ENCODE assay signal across 20 cellular contexts in genomic region chr2:54473876-54474275, GRCh38. TPM values are rescaled to one million over a fixed set of nuclear protein-coding genes. Genes with fewer than 3 reads are reported as not detected.
DNase-seq lines count a peak whose midpoint lies in the region; ATAC-seq and TF ChIP-seq lines count a peak whose summit lies in the region.
"Had no signal": no experiment of that assay in that cellular context is flagged by ENCODE, and none has a peak within 500 bp of the region (broad histone marks: within the 10 kb centered on the region; RNA-seq: fewer than 3 reads in every experiment).

No MANE protein-coding gene starts in this region.

- H3K4me1 Mint-ChIP-seq in stimulated activated memory B cell treated with anti-CD40 and anti-IgM and Interleukin-4, amounts not matched to agents 10 μg/mL and 1 μg/mL and 100 μg/mL, for 72 hours, result peaks cover 18% of the 10 kb centered on the region
- no peaks in the 10 kb centered on the region for H3K4me1 Mint-ChIP-seq in CD4-positive, alpha-beta T cell (ENCODE audit: low read depth)

- POLR2A ChIA-PET in CD4-positive, alpha-beta T cell (lab: Charles Lee), result no interaction called here

- no peaks in the 10 kb centered on the region for H3K36me3 Mint-ChIP-seq in stimulated activated memory B cell treated with anti-CD40 and anti-IgM and Interleukin-4, amounts not matched to agents 10 μg/mL and 1 μg/mL and 100 μg/mL, for 72 hours
- no peaks in the 10 kb centered on the region for H3K36me3 Mint-ChIP-seq in CD4-positive, alpha-beta T cell (ENCODE audit: low read depth)
- H3K36me3 Mint-ChIP-seq: CD4-positive, alpha-beta memory T cell had no signal

- no peak overlapping the region for H3K23ac ChIP-seq in mesendoderm (ENCODE audit: low read length)

- H3K79me1 ChIP-seq in mesendoderm (ENCODE audit: low read length), result peaks cover 5% of the 10 kb centered on the region

- no peaks in the 10 kb centered on the region for H3K36me3 ChIP-seq in mesendoderm (ENCODE audit: control insufficient read depth, insufficient read depth, low read length)
- no peaks in the 10 kb centered on the region for H3K36me3 ChIP-seq in gastrocnemius medialis

- no peaks in the 10 kb centered on the region for H3K27me3 ChIP-seq in right cardiac atrium (ENCODE audit: control insufficient read depth, insufficient read depth)
- H3K27me3 ChIP-seq in mesendoderm (ENCODE audit: insufficient read depth, low read length, poor library complexity), result no peaks in the 10 kb centered on the region
- no peaks in the 10 kb centered on the region for H3K27me3 ChIP-seq in gastrocnemius medialis
- H3K27me3 ChIP-seq in CD4-positive, alpha-beta T cell (ENCODE audit: control insufficient read depth, insufficient read depth, low read length), result no peaks in the 10 kb centered on the region

- H3K4ac ChIP-seq in mesendoderm (ENCODE audit: low read depth, low read length), result peak overlapping the region; percentile 36

- H3K18ac ChIP-seq in mesendoderm (ENCODE audit: low read length), result no peak overlapping the region

- DNase-seq in right cardiac atrium, result no peak
- no peak for DNase-seq in cardiac septum (ENCODE audit: low spot score)
- no peak for DNase-seq in mesendoderm
- no peak for DNase-seq in gastrocnemius medialis
- no peak for DNase-seq in GM20000 (ENCODE audit: low spot score)
- DNase-seq in CD4-positive, alpha-beta T cell, result no peak
- DNase-seq: CD4-positive, alpha-beta memory T cell; DMS153; GDM1; H9; Kasumi-1; MM.1S; NCI-H1092; NCI-H1436 treated with DMSO at 0.1 percent for 48 hours; NCI-H2029; NCI-H2171; NCI-H69 had no signal

- H3K9me3 Mint-ChIP-seq in stimulated activated memory B cell treated with anti-CD40 and anti-IgM and Interleukin-4, amounts not matched to agents 10 μg/mL and 1 μg/mL and 100 μg/mL, for 72 hours, result no peaks in the 10 kb centered on the region
- no peaks in the 10 kb centered on the region for H3K9me3 Mint-ChIP-seq in CD4-positive, alpha-beta T cell
- H3K9me3 Mint-ChIP-seq: CD4-positive, alpha-beta memory T cell; H9 had no signal

- no peak overlapping the region for H4K5ac ChIP-seq in mesendoderm (ENCODE audit: low read length)

- TF ChIP-seq CTCF in gastrocnemius medialis (IDR thresholded peaks at IDR 0.05 in 4 of 5, conservative IDR thresholded peaks at IDR 0.05 in 1 of 5) (no peak), GM20000 (IDR thresholded peaks at IDR 0.05; ENCODE audit: extremely low read depth, missing control alignments) (no peak)
- no peak for TF ChIP-seq CTCF in CD4-positive, alpha-beta T cell (IDR thresholded peaks at IDR 0.05)

- H2BK5ac ChIP-seq in mesendoderm (ENCODE audit: low read length), result no peak overlapping the region

- CTCF ChIA-PET in CD4-positive, alpha-beta T cell (lab: Charles Lee), result no interaction called here

- TF ChIP-seq POLR2A in gastrocnemius medialis (IDR thresholded peaks at IDR 0.05), result no peak

- H3K4me1 ChIP-seq in right cardiac atrium (ENCODE audit: control insufficient read depth, insufficient read depth, low read length), result peaks cover 25% of the 10 kb centered on the region
- H3K4me1 ChIP-seq in mesendoderm (ENCODE audit: control insufficient read depth, low read depth, low read length), result peaks cover 3% of the 10 kb centered on the region
- H3K4me1 ChIP-seq in gastrocnemius medialis, result peaks cover 48 to 87% of the 10 kb centered on the region in 2 donors

- H3K79me2 ChIP-seq in mesendoderm (ENCODE audit: control insufficient read depth, insufficient read depth, low read length), result no peaks in the 10 kb centered on the region

- 76% methylated on average over 1 of the region's 1 CpG for WGBS in right cardiac atrium
- no CpG with 5 or more reads among the region's 1 CpG for WGBS in mesendoderm (ENCODE audit: extremely low coverage, insufficient coverage, low lambda C conversion rate)

- no peaks in the 10 kb centered on the region for H3K9me3 ChIP-seq in right cardiac atrium (ENCODE audit: control insufficient read depth, low read length)
- no peaks in the 10 kb centered on the region for H3K9me3 ChIP-seq in gastrocnemius medialis
- no peaks in the 10 kb centered on the region for H3K9me3 ChIP-seq in CD4-positive, alpha-beta T cell (ENCODE audit: control insufficient read depth, low read length)
- H3K9me3 ChIP-seq: A549 had no signal

- no peak overlapping the region for H3K4me2 ChIP-seq in mesendoderm (ENCODE audit: low read length)
- H3K4me2 ChIP-seq: A549 had no signal

- ATAC-seq in right cardiac atrium (no peak), gastrocnemius medialis (no peak)
- no peak for ATAC-seq in stimulated activated memory B cell treated with anti-CD40 and anti-IgM and Interleukin-4, amounts not matched to agents 10 μg/mL and 1 μg/mL and 100 μg/mL, for 72 hours
- ATAC-seq in CD4-positive, alpha-beta T cell (ENCODE audit: poor library complexity), result no peak
- ATAC-seq: A549, Panc1 had no signal

- H4K8ac ChIP-seq in mesendoderm (ENCODE audit: low read depth, low read length), result no peak overlapping the region

- H3K4me3 Mint-ChIP-seq in stimulated activated memory B cell treated with anti-CD40 and anti-IgM and Interleukin-4, amounts not matched to agents 10 μg/mL and 1 μg/mL and 100 μg/mL, for 72 hours, result no peak overlapping the region
- H3K4me3 Mint-ChIP-seq in CD4-positive, alpha-beta T cell, result no peak overlapping the region
- H3K4me3 Mint-ChIP-seq: CD4-positive, alpha-beta memory T cell; H9 had no signal

- no peaks in the 10 kb centered on the region for H3K27me3 Mint-ChIP-seq in stimulated activated memory B cell treated with anti-CD40 and anti-IgM and Interleukin-4, amounts not matched to agents 10 μg/mL and 1 μg/mL and 100 μg/mL, for 72 hours
- no peaks in the 10 kb centered on the region for H3K27me3 Mint-ChIP-seq in CD4-positive, alpha-beta T cell

- H3K27ac ChIP-seq in right cardiac atrium (ENCODE audit: low read length) (peak overlapping the region; percentile 42), mesendoderm (ENCODE audit: low read depth, low read length) (no peak overlapping the region), gastrocnemius medialis (peak overlapping the region in 3 of 4 donors; percentile 1 to 33 (median 22))
- H3K27ac ChIP-seq in CD4-positive, alpha-beta T cell (ENCODE audit: low read depth, low read length), result no peak overlapping the region
- H3K27ac ChIP-seq: A549 had no signal

- intact Hi-C loops in right cardiac atrium (cut with DNase I) (no loop called here), cardiac septum (cut with DNase I) (no loop called here), gastrocnemius medialis (cut with DNase I; ENCODE audit: low total_unique reads) (no loop called here)
- intact Hi-C loops in CD4-positive, alpha-beta T cell (cut with DNase I, micrococcal nuclease), result no loop called here

- H3K4me3 ChIP-seq in right cardiac atrium (ENCODE audit: low read length), result no peak overlapping the region
- no peak overlapping the region for H3K4me3 ChIP-seq in mesendoderm (ENCODE audit: low read length)
- H3K4me3 ChIP-seq in gastrocnemius medialis, result no peak overlapping the region
- H3K4me3 ChIP-seq: A549 had no signal

- no peak overlapping the region for H3K27ac Mint-ChIP-seq in stimulated activated memory B cell treated with anti-CD40 and anti-IgM and Interleukin-4, amounts not matched to agents 10 μg/mL and 1 μg/mL and 100 μg/mL, for 72 hours
- H3K27ac Mint-ChIP-seq in CD4-positive, alpha-beta T cell, result no peak overlapping the region
- H3K27ac Mint-ChIP-seq: CD4-positive, alpha-beta memory T cell; H9 had no signal

- no peak overlapping the region for H2AK5ac ChIP-seq in mesendoderm (ENCODE audit: low read length)

- H3K56ac ChIP-seq in mesendoderm (ENCODE audit: low read length), result no peak overlapping the region

- no peak overlapping the region for H2BK15ac ChIP-seq in mesendoderm (replicated peaks; ENCODE audit: low read depth)

- no peak overlapping the region for H3K9ac ChIP-seq in mesendoderm (ENCODE audit: low read length)

- in situ Hi-C loops in gastrocnemius medialis (cut with MboI; ENCODE audit: low sequenced_read_pairs in 4 of 4), result no loop called here

- no peak overlapping the region for H2BK120ac ChIP-seq in mesendoderm (ENCODE audit: low read depth, low read length)

RNA-seq across cellular contexts. Expression of gene SPTBN1, which starts 17.7 kb away (rescaled TPM):
- 100 to 1,000 TPM; 304 to 348 (median 336) TPM for total RNA-seq in right cardiac atrium
- polyA plus RNA-seq in right cardiac atrium, result 141 TPM
- total RNA-seq in cardiac septum, result 554 TPM
- polyA plus RNA-seq in mesendoderm (2013, experiment 1 of 2), result 66.2 TPM
- 65.5 TPM for polyA plus RNA-seq in mesendoderm (2013, experiment 2 of 2)
- 100 to 1,000 TPM; 107 to 191 (median 119) TPM for total RNA-seq in gastrocnemius medialis
- total RNA-seq in CD4-positive, alpha-beta T cell, result 100 to 1,000 TPM; 156 to 166 TPM

Comparison
In these comparisons a context has a peak if more than half of its experiments do, and no peak if none do; other contexts are left out.
1. H3K27ac ChIP-seq: peak in right cardiac atrium (single experiment) and gastrocnemius medialis (3 of 4); none in mesendoderm (single experiment) and CD4-positive, alpha-beta T cell (single experiment).